19 cellular contexts compared by ENCODE assay signal in the genomic region with DNA sequence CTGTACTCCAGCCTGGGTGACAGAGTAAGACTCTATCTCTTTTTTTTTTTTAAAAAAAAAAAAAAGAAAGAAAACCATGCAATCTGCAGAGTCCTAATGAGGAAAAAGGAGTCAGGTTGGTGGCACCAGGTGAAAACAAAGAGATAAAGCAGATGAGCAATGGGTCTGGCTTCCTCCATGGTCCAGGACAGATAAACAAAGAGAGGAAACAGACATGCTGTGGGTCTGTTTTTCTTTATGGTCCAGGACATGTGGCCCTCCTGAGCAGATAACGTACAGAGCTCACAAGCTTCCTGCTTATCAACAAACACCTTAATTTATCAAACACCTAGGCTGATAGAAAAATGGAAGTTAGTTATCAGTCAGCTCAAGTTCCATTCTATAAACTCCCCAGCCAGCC. TPM values are rescaled to one million over a fixed set of nuclear protein-coding genes. Genes with fewer than 3 reads are reported as not detected.
DNase-seq lines count a peak whose midpoint lies in the region; ATAC-seq and TF ChIP-seq lines count a peak whose summit lies in the region.
"Had no signal": no experiment of that assay in that cellular context is flagged by ENCODE, and none has a peak within 500 bp of the region (broad histone marks: within the 10 kb centered on the region; RNA-seq: fewer than 3 reads in every experiment).

No MANE protein-coding gene starts in this region.

- H3K4me3 ChIP-seq in RWPE2 (ENCODE audit: severe bottlenecking) (no peak overlapping the region), sigmoid colon (no peak overlapping the region)
- H3K4me3 ChIP-seq: MG63, Peyer's patch had no signal

- ATAC-seq in RWPE2 (ENCODE audit: low read depth), result no peak
- no peak for ATAC-seq in HG03460 (IDR thresholded peaks at IDR 0.05; ENCODE audit: unreplicated experiment)
- ATAC-seq in GM21360 (IDR thresholded peaks at IDR 0.05; ENCODE audit: unreplicated experiment), result no peak

- no peaks in the 10 kb centered on the region for H3K36me3 ChIP-seq in RWPE2 (ENCODE audit: low read depth)
- H3K36me3 ChIP-seq in sigmoid colon, result no peaks in the 10 kb centered on the region
- H3K36me3 ChIP-seq: MG63, Peyer's patch had no signal

- TF ChIP-seq CTCF in HFFc6 (IDR thresholded peaks at IDR 0.05) (no peak), RWPE2 (IDR thresholded peaks at IDR 0.05; ENCODE audit: poor library complexity, severe bottlenecking) (no peak), sigmoid colon (IDR thresholded peaks at IDR 0.05) (no peak)

- TF ChIP-seq EP300 in sigmoid colon (IDR thresholded peaks at IDR 0.05), result no peak

- H3K9me3 Mint-ChIP-seq in HFFc6, result no peaks in the 10 kb centered on the region
- H3K9me3 Mint-ChIP-seq: CD8-positive, alpha-beta memory T cell had no signal

- H3K27me3 ChIP-seq in RWPE2 (ENCODE audit: insufficient read depth, poor library complexity, severe bottlenecking) (no peaks in the 10 kb centered on the region), sigmoid colon (no peaks in the 10 kb centered on the region)
- H3K27me3 ChIP-seq: MG63 had no signal

- H3K27ac ChIP-seq in RWPE2 (ENCODE audit: poor library complexity, severe bottlenecking) (peak overlapping the region; percentile 86), sigmoid colon (peak overlapping the region in 3 of 4 donors; percentile 46 to 96 (median 92))
- H3K27ac ChIP-seq: HL-60, Peyer's patch had no signal

- H3K4me1 Mint-ChIP-seq in HFFc6 (ENCODE audit: low read depth), result peaks cover 72% of the 10 kb centered on the region
- H3K4me1 Mint-ChIP-seq: CD8-positive, alpha-beta memory T cell had no signal

- intact Hi-C loops in sigmoid colon (cut with DNase I), result no loop called here

- peaks cover 17% of the 10 kb centered on the region; the same call in 1 of the 2 replicates for H3K36me3 Mint-ChIP-seq in HFFc6 (ENCODE audit: low read depth)
- H3K36me3 Mint-ChIP-seq: CD8-positive, alpha-beta memory T cell had no signal

- 49 to 55% methylated on average over 1 of the region's 1 CpG for WGBS in sigmoid colon, 2 donors

- no peak overlapping the region for H3K4me3 Mint-ChIP-seq in HFFc6
- H3K4me3 Mint-ChIP-seq: CD8-positive, alpha-beta memory T cell had no signal

- H3K4me1 ChIP-seq in RWPE2 (ENCODE audit: insufficient read depth, poor library complexity, severe bottlenecking) (peaks cover 40% of the 10 kb centered on the region), sigmoid colon (peaks cover 0 to 51% (median 36%) of the 10 kb centered on the region in 4 donors)

- H3K27me3 Mint-ChIP-seq in HFFc6 (ENCODE audit: insufficient read depth), result peaks cover 4% of the 10 kb centered on the region; the same call in 1 of the 2 replicates

- DNase-seq in HFFc6 (no peak), RWPE2 (ENCODE audit: low spot score) (no peak), dermis microvascular lymphatic vessel endothelial cell (ENCODE audit: low read depth in 2 of 2) (peak; percentile 75 to 82), sigmoid colon (no peak), NCI-H2107 treated with DMSO at 0.1 percent for 48 hours (lab: John Stamatoyannopoulos, UW; ENCODE audit: unreplicated experiment) (no peak)
- DNase-seq: C1 segment of cervical spinal cord; CD8-positive, alpha-beta memory T cell; Karpas-422; MG63; NCI-H1048; NCI-H1436; NCI-H1930; Peyer's patch; Right ventricle myocardium superior had no signal

- TF ChIP-seq POLR2A in sigmoid colon (IDR thresholded peaks at IDR 0.05), result no peak

- no peaks in the 10 kb centered on the region for H3K9me3 ChIP-seq in RWPE2 (ENCODE audit: severe bottlenecking)
- H3K9me3 ChIP-seq in sigmoid colon, result no peaks in the 10 kb centered on the region
- H3K9me3 ChIP-seq: MG63, Peyer's patch had no signal

- peak overlapping the region; percentile 99 for H3K27ac Mint-ChIP-seq in HFFc6
- H3K27ac Mint-ChIP-seq: CD8-positive, alpha-beta memory T cell had no signal

RNA-seq across cellular contexts. Expression of a gene that starts 24.4 kb away (rescaled TPM):
- 100 to 1,000 TPM; 434 to 602 (median 568) TPM for total RNA-seq in HFFc6 (2021; fragmentation: NEBNext Ultra II Directional; extraction: Animal tissue kit (Norgen Biotek cat#: 25700))
- 860 and 1,510 TPM in 2 replicates for total RNA-seq in dermis microvascular lymphatic vessel endothelial cell
- 100 to 1,000 TPM; 298 to 445 (median 376) TPM for total RNA-seq in sigmoid colon
- 10 to 100 TPM; 19.2 to 58.0 (median 42.6) TPM for polyA plus RNA-seq in sigmoid colon

RNA-seq across cellular contexts. Expression of a gene that starts 29.5 kb away (rescaled TPM):
- not detected for total RNA-seq in HFFc6 (2021; fragmentation: NEBNext Ultra II Directional; extraction: Animal tissue kit (Norgen Biotek cat#: 25700))
- total RNA-seq in dermis microvascular lymphatic vessel endothelial cell, result 1.3 TPM in 1 of 2 replicates, not detected in the other
- 10 to 100 TPM in 1 of 4 donors, not detected in 3; 17.8 TPM for total RNA-seq in sigmoid colon
- polyA plus RNA-seq in sigmoid colon, result 1 to 10 TPM in 1 of 3 donors, not detected in 2; 4.2 TPM
- total RNA-seq: CD8-positive, alpha-beta memory T cell; HT1080; NCI-H460; Peyer's patch had no signal
- polyA plus RNA-seq: CD8-positive, alpha-beta memory T cell had no signal

Comparison
In these comparisons a context has a peak if more than half of its experiments do, and no peak if none do; other contexts are left out.
1. DNase-seq: peak in dermis microvascular lymphatic vessel endothelial cell (2 of 2); none in HFFc6 (single experiment), RWPE2 (single experiment), sigmoid colon (single experiment) and NCI-H2107 treated with DMSO at 0.1 percent for 48 hours (single experiment).